Comparison of ENCODE assay signal across 15 cellular contexts in the genomic region with DNA sequence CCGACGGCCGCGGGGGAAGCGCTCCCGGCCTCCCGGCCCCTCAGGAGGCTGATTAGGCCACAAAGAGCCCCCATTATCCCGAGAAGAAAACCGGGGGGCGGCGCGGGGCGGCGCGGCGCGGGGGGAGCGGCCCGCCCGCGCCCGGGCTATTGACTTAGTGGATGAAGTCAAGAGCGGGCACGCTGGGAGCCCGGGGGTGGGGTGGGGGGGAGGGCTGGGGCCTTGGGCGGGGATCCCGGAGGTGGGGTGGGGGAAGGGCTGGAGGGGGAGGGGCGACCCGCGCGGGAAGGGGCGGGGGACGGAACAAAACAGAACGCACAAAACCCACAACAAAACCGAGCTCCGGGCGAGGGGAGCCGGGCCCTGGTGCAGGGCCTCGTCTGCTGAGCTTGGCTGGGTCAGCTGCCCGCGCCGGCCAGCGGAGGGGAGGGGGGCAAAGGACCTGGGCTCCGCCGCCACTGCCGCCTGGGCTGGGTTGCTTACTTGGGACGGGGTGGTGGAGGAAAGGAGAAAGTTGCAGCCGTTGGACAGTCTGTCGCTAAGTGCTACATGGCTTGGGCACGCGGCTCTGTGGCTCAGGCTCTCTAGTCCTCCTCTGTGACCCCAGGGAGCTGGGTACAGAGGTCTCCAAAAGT. TPM values are rescaled to one million over a fixed set of nuclear protein-coding genes. Genes with fewer than 3 reads are reported as not detected.
A peak's percentile ranks its signal among the peaks of the same experiment; 100 is the strongest.
DNase-seq lines count a peak whose midpoint lies in the region; ATAC-seq and TF ChIP-seq lines count a peak whose summit lies in the region.
"Had no signal": no experiment of that assay in that cellular context is flagged by ENCODE, and none has a peak within 500 bp of the region (broad histone marks: within the 10 kb centered on the region; RNA-seq: fewer than 3 reads in every experiment).

No MANE protein-coding gene starts in this region.

- no peak overlapping the region for H3K14ac ChIP-seq in mesenchymal stem cell (ENCODE audit: low read length in 2 of 2)

- intact Hi-C loops in left ventricle myocardium superior (cut with micrococcal nuclease), result no loop called here

- TF ChIP-seq CTCF in cardiac muscle cell (IDR thresholded peaks at IDR 0.05; ENCODE audit: low read depth, low read length) (no peak), WERI-Rb-1 (IDR thresholded peaks at IDR 0.05; ENCODE audit: low read depth, low read length) (no peak), upper lobe of left lung (IDR thresholded peaks at IDR 0.05) (no peak)

- H2AFZ ChIP-seq in mesenchymal stem cell (ENCODE audit: low read depth, low read length), result no peak overlapping the region

- H4K91ac ChIP-seq in mesenchymal stem cell (ENCODE audit: low read length), result no peak overlapping the region

- H2AK5ac ChIP-seq in mesenchymal stem cell (ENCODE audit: low read length, severe bottlenecking), result no peak overlapping the region

- no peak overlapping the region for H2BK12ac ChIP-seq in mesenchymal stem cell (ENCODE audit: low read length in 2 of 2)

- H3K4ac ChIP-seq in mesenchymal stem cell (ENCODE audit: low read depth in 1 of 2, low read length in 2 of 2), result no peak overlapping the region

- H3K36me3 ChIP-seq in cardiac muscle cell (no peaks in the 10 kb centered on the region), WERI-Rb-1 (no peaks in the 10 kb centered on the region), mesenchymal stem cell (ENCODE audit: control insufficient read depth in 1 of 2, insufficient read depth in 2 of 2, low read depth in 1 of 2, low read length in 2 of 2) (no peaks in the 10 kb centered on the region), upper lobe of left lung (no peaks in the 10 kb centered on the region)
- H3K36me3 ChIP-seq: thyroid gland had no signal

- ATAC-seq in left ventricle myocardium superior (no peak), upper lobe of left lung (ENCODE audit: low FRiP score in 2 of 2) (no peak)
- ATAC-seq: mucosa of descending colon had no signal

- H3K4me3 ChIP-seq in cardiac muscle cell, result peak overlapping the region; percentile 13
- peak overlapping the region; percentile 32 for H3K4me3 ChIP-seq in WERI-Rb-1 (ENCODE audit: low read depth, low read length)
- H3K4me3 ChIP-seq in mesenchymal stem cell (ENCODE audit: insufficient read depth in 1 of 2, low read depth in 1 of 2, low read length in 2 of 2), result no peak overlapping the region
- H3K4me3 ChIP-seq in upper lobe of left lung, result peak overlapping the region in 3 of 4 donors; percentile 30 to 37 (median 34)
- H3K4me3 ChIP-seq: mucosa of descending colon had no signal

- no peak overlapping the region for H4K8ac ChIP-seq in mesenchymal stem cell (ENCODE audit: low read length)

- no peak overlapping the region for H3K9ac ChIP-seq in mesenchymal stem cell (ENCODE audit: low read length)

- H3K79me1 ChIP-seq in mesenchymal stem cell (replicated peaks; ENCODE audit: low read length, poor library complexity, severe bottlenecking), result no peaks in the 10 kb centered on the region

- H3K4me1 ChIP-seq in cardiac muscle cell (ENCODE audit: low read depth) (peaks cover 15% of the 10 kb centered on the region), mesenchymal stem cell (ENCODE audit: control insufficient read depth, insufficient read depth, low read depth, low read length) (peaks cover 13% of the 10 kb centered on the region), upper lobe of left lung (peaks cover 0 to 30% (median 18%) of the 10 kb centered on the region in 4 donors)

- no peak overlapping the region for H2BK15ac ChIP-seq in mesenchymal stem cell (ENCODE audit: low read depth, poor library complexity, severe bottlenecking)

- H3K27ac ChIP-seq in cardiac muscle cell, result no peak overlapping the region
- H3K27ac ChIP-seq in WERI-Rb-1, result no peak overlapping the region
- no peak overlapping the region for H3K27ac ChIP-seq in mesenchymal stem cell (ENCODE audit: low read length, poor library complexity, severe bottlenecking)
- H3K27ac ChIP-seq in upper lobe of left lung, result no peak overlapping the region
- H3K27ac ChIP-seq: thyroid gland had no signal

- H3K27me3 ChIP-seq in cardiac muscle cell (peaks cover 100% of the 10 kb centered on the region), WERI-Rb-1 (ENCODE audit: insufficient read depth, low read depth, severe bottlenecking) (peaks cover 92% of the 10 kb centered on the region), mesenchymal stem cell (ENCODE audit: control insufficient read depth in 1 of 2, insufficient read depth in 1 of 2, low read length in 2 of 2) (peaks cover 90 to 94% of the 10 kb centered on the region in 2 experiments), upper lobe of left lung (peaks cover 4 to 82% (median 40%) of the 10 kb centered on the region in 4 donors)

- 3% methylated on average over 20 of the region's 51 CpGs for WGBS in mesenchymal stem cell
- WGBS in upper lobe of left lung, 2 donors, result 1% methylated on average over 24 of the region's 51 CpGs; no CpG with 5 or more reads in 1 of the 2 donors

- no peak for TF ChIP-seq POLR2A in upper lobe of left lung (IDR thresholded peaks at IDR 0.05)

- H3K9me3 ChIP-seq in cardiac muscle cell (ENCODE audit: low read depth), result no peaks in the 10 kb centered on the region
- no peaks in the 10 kb centered on the region for H3K9me3 ChIP-seq in WERI-Rb-1 (ENCODE audit: severe bottlenecking)
- no peaks in the 10 kb centered on the region for H3K9me3 ChIP-seq in mesenchymal stem cell (ENCODE audit: control insufficient read depth, low read length)
- no peaks in the 10 kb centered on the region for H3K9me3 ChIP-seq in upper lobe of left lung
- H3K9me3 ChIP-seq: mucosa of descending colon, thyroid gland had no signal

- H3K4me2 ChIP-seq in mesenchymal stem cell (ENCODE audit: low read length, poor library complexity, severe bottlenecking), result peak overlapping the region; percentile 33

- H3K18ac ChIP-seq in mesenchymal stem cell (ENCODE audit: low read depth in 1 of 2, low read length in 2 of 2), result no peak overlapping the region

- no peak overlapping the region for H2BK5ac ChIP-seq in mesenchymal stem cell (ENCODE audit: low read depth, low read length, poor library complexity, severe bottlenecking)

- peak in 1 of 2 donors; percentile 35 for DNase-seq in cardiac muscle cell (ENCODE audit: low read depth in 1 of 2, low spot score in 1 of 2)
- DNase-seq in left ventricle myocardium superior, result no peak
- DNase-seq in WERI-Rb-1, result no peak
- no peak for DNase-seq in mesenchymal stem cell
- DNase-seq in upper lobe of left lung, result peak in 1 of 2 donors; percentile 83
- DNase-seq in OCI-M2 (lab: John Stamatoyannopoulos, UW; ENCODE audit: unreplicated experiment), result no peak
- no peak for DNase-seq in stimulated activated CD4-positive, alpha-beta T cell treated with anti-CD3 and anti-CD28 coated beads, Interleukin-4, amount 100 ng/mL, for 4 hours
- no peak for DNase-seq in activated naive CD4-positive, alpha-beta T cell treated with Interleukin-2 at 50 U/mL for 16 hours
- DNase-seq: erythroblast, mucosa of descending colon, NCI-H1436 treated with DMSO at 0.1 percent for 48 hours, NCI-H510A treated with DMSO at 0.1 percent for 48 hours, SHP77 had no signal

- TF ChIP-seq EP300 in upper lobe of left lung (IDR thresholded peaks at IDR 0.05), result no peak

- H2BK120ac ChIP-seq in mesenchymal stem cell (ENCODE audit: low read depth, low read length), result no peak overlapping the region

- no peak overlapping the region for H3K23ac ChIP-seq in mesenchymal stem cell (ENCODE audit: low read length in 2 of 2)

RNA-seq across cellular contexts. Expression of a gene that starts 16.2 kb away (rescaled TPM):
- not detected in 2 replicates for total RNA-seq in cardiac muscle cell
- polyA plus RNA-seq in cardiac muscle cell, result not detected in 2 replicates
- not detected for total RNA-seq in left ventricle myocardium superior
- not detected for polyA plus RNA-seq in mesenchymal stem cell (2013, experiment 1 of 2)
- not detected for polyA plus RNA-seq in mesenchymal stem cell (2013, experiment 2 of 2)
- total RNA-seq in upper lobe of left lung, result not detected
- total RNA-seq: mucosa of descending colon had no signal
- polyA plus RNA-seq: AG04450 had no signal

Comparison
In these comparisons a context has a peak if more than half of its experiments do, and no peak if none do; other contexts are left out.
1. H3K4me3 ChIP-seq: peak in cardiac muscle cell (single experiment), WERI-Rb-1 (single experiment) and upper lobe of left lung (3 of 4); none in mesenchymal stem cell (0 of 2).